9 cellular contexts compared by ENCODE assay signal in genomic region chr15:40859206-40859851, GRCh38. TPM values are rescaled to one million over a fixed set of nuclear protein-coding genes. Genes with fewer than 3 reads are reported as not detected.
A peak's percentile ranks its signal among the peaks of the same experiment; 100 is the strongest.
DNase-seq lines count a peak whose midpoint lies in the region; ATAC-seq, FAIRE-seq and TF ChIP-seq lines count a peak whose summit lies in the region.
"Had no signal": no experiment of that assay in that cellular context is flagged by ENCODE, and none has a peak within 500 bp of the region (broad histone marks: within the 10 kb centered on the region; RNA-seq: fewer than 3 reads in every experiment).

No MANE protein-coding gene starts in this region.

- CTCF ChIA-PET in HEK293T (lab: Yijun Ruan, JAX): interaction anchor here (0.5 to 4.2 kb wide), 20 partner anchors 9 to 1201 kb away, joined by 3 to 65 read pairs (median 4); partner anchors contain the start of genes RHOV, SPINT1 and VPS18

- POLR2A ChIA-PET in HEK293T (lab: Yijun Ruan, JAX): interaction anchor here (0.8 to 3.0 kb wide), 5 partner anchors 14 to 164 kb away, joined by 3 to 31 read pairs (median 6); partner anchors contain the start of genes RAD51, SPINT1 and VPS18

- ATAC-seq in HG02642 (IDR thresholded peaks at IDR 0.05; ENCODE audit: poor library complexity, unreplicated experiment): no peak

- FAIRE-seq in D721Med (lab: Jason Lieb, UNC): no peak

- peak; percentile 79 for TF ChIP-seq CTCF in D721Med (IDR thresholded peaks at IDR 0.05; ENCODE audit: insufficient read depth, missing control alignments)

- DNase-seq in D721Med (ENCODE audit: insufficient read length, low spot score) (peak; percentile 73), HEK293T (ENCODE audit: extremely low spot score) (peak; percentile 77), NCI-H748 (lab: John Stamatoyannopoulos, UW; ENCODE audit: unreplicated experiment) (peak; percentile 66), dermis microvascular lymphatic vessel endothelial cell (ENCODE audit: low read depth in 2 of 2) (peak; percentile 49 to 82), medulla oblongata (ENCODE audit: extremely low spot score) (peak; percentile 64)
- peak; percentile 68 to 82 for DNase-seq in activated CD4-positive, alpha-beta T cell treated with anti-CD3 and anti-CD28 coated beads, Interleukin-2, amount 50 U/mL, for 24 hours (ENCODE audit: low read depth in 1 of 2, low spot score in 1 of 2)
- DNase-seq in stimulated activated CD8-positive, alpha-beta memory T cell treated with anti-CD3 and anti-CD28 coated beads, Interleukin-15, amount 100 ng/mL, for 1 hour (ENCODE audit: low read depth): peak; percentile 69

TF ChIP-seq in HEK293T, 16 proteins besides CTCF, POLR2A, EP300 and RAD21:
- TF ChIP-seq L3MBTL2 (conservative IDR thresholded peaks at IDR 0.05): peak; percentile 40; the same call in 1 of the 2 replicates
- no peak for TF ChIP-seq FOXK2 (IDR thresholded peaks at IDR 0.05)

RNA-seq across cellular contexts. Expression of gene RHOV, which starts 14.7 kb away (rescaled TPM):
- under 0.01 TPM in 1 of 2 replicates, not detected in the other for total RNA-seq in dermis microvascular lymphatic vessel endothelial cell

RNA-seq across cellular contexts. Expression of gene SPINT1, which starts 15.5 kb away (rescaled TPM):
- 0.90 and 1.1 TPM in 2 replicates for total RNA-seq in dermis microvascular lymphatic vessel endothelial cell

RNA-seq across cellular contexts. Expression of gene PPP1R14D, which starts 30.8 kb away (rescaled TPM):
- not detected in 2 replicates for total RNA-seq in dermis microvascular lymphatic vessel endothelial cell
- total RNA-seq: activated CD8-positive, alpha-beta memory T cell treated with anti-CD3 and anti-CD28 coated beads for 36 hours had no signal

RNA-seq across cellular contexts. Expression of gene VPS18, which starts 34.9 kb away (rescaled TPM):
- 33.9 and 53.5 TPM in 2 replicates for total RNA-seq in dermis microvascular lymphatic vessel endothelial cell

RNA-seq across cellular contexts. Expression of gene DNAJC17, which starts 52.1 kb away (rescaled TPM):
- total RNA-seq in dermis microvascular lymphatic vessel endothelial cell: 16.4 and 22.6 TPM in 2 replicates
